30 cellular contexts compared by ENCODE assay signal in the genomic region with DNA sequence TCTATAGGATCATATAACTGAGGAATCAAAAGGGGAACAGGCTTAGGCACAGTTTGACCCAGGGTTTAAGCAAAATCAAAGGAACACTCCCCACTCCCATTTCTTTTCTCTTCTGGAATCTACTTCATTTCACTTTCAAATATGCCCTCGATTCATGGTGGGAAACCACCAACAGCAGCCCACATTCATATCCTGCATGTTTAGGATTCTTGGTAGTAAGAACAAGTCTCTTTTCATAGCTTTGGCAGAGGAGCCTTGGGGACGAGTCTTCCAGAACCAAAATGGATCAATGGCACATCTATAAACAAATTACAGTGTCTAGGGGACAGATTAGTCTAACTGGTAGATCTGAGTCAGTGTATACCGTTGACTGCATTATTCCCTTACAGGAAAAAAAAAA.
"Had no signal": no experiment of that assay in that cellular context is flagged by ENCODE, and none has a peak within 500 bp of the region (broad histone marks: within the 10 kb centered on the region; RNA-seq: fewer than 3 reads in every experiment).

No MANE protein-coding gene starts in this region.

- H3K36me3 ChIP-seq: brain microvascular endothelial cell, esophagus squamous epithelium, gastroesophageal sphincter, ovary, tibial artery had no signal

- H3K9me3 Mint-ChIP-seq: stimulated activated naive CD8-positive, alpha-beta T cell treated with anti-CD3 and anti-CD28 coated beads, Interleukin-15, amount 100 ng/mL, for 72 hours; T-helper 1 cell treated with Interleukin-12 subunit alpha and Interleukin-12 subunit beta and Interleukin-4 antibody, amounts not matched to agents 30 μg/mL and 1 μg/mL, for 36 hours had no signal

- H3K27me3 Mint-ChIP-seq: activated naive CD8-positive, alpha-beta T cell treated with anti-CD3 and anti-CD28 coated beads for 36 hours; activated T-cell treated with anti-CD3 and anti-CD28 coated beads, Interleukin-2, amount 50 U/mL, for 24 hours; stimulated activated naive CD8-positive, alpha-beta T cell treated with anti-CD3 and anti-CD28 coated beads, Interleukin-15, amount 100 ng/mL, for 72 hours had no signal

- H3K9me3 ChIP-seq: ovary, tibial artery had no signal

- H3K4me3 ChIP-seq: esophagus squamous epithelium, gastroesophageal sphincter, ovary, psoas muscle, skin epidermis, tibial artery had no signal

- H3K4me3 Mint-ChIP-seq: activated naive CD8-positive, alpha-beta T cell treated with anti-CD3 and anti-CD28 coated beads for 36 hours; activated T-cell treated with anti-CD3 and anti-CD28 coated beads, Interleukin-2, amount 50 U/mL, for 24 hours; nephron progenitor cell; stimulated activated effector memory CD8-positive, alpha-beta T cell treated with anti-CD3 and anti-CD28 coated beads, Interleukin-12 subunit alpha, Interleukin-12 subunit beta, amount 100 ng/mL, for 72 hours; stimulated activated naive CD8-positive, alpha-beta T cell treated with anti-CD3 and anti-CD28 coated beads, Interleukin-15, amount 100 ng/mL, for 72 hours; T-helper 1 cell treated with Interleukin-12 subunit alpha and Interleukin-12 subunit beta and Interleukin-4 antibody, amounts not matched to agents 30 μg/mL and 1 μg/mL, for 36 hours; WTC11 had no signal

- H3K36me3 Mint-ChIP-seq: activated naive CD8-positive, alpha-beta T cell treated with anti-CD3 and anti-CD28 coated beads for 36 hours; stimulated activated effector memory CD8-positive, alpha-beta T cell treated with anti-CD3 and anti-CD28 coated beads, Interleukin-12 subunit alpha, Interleukin-12 subunit beta, amount 100 ng/mL, for 72 hours had no signal

- H3K27ac ChIP-seq: brain microvascular endothelial cell, esophagus squamous epithelium, gastroesophageal sphincter, ovary, psoas muscle, skin epidermis, tibial artery had no signal

- H3K4me1 Mint-ChIP-seq: activated naive CD8-positive, alpha-beta T cell treated with anti-CD3 and anti-CD28 coated beads for 36 hours; nephron progenitor cell; stimulated activated effector memory CD8-positive, alpha-beta T cell treated with anti-CD3 and anti-CD28 coated beads, Interleukin-12 subunit alpha, Interleukin-12 subunit beta, amount 100 ng/mL, for 72 hours; stimulated activated naive CD8-positive, alpha-beta T cell treated with anti-CD3 and anti-CD28 coated beads, Interleukin-15, amount 100 ng/mL, for 72 hours had no signal

- H3K4me1 ChIP-seq: esophagus squamous epithelium, gastroesophageal sphincter, psoas muscle, tibial artery had no signal

- H3K27ac Mint-ChIP-seq: activated naive CD8-positive, alpha-beta T cell treated with anti-CD3 and anti-CD28 coated beads for 36 hours; activated T-cell treated with anti-CD3 and anti-CD28 coated beads, Interleukin-2, amount 50 U/mL, for 24 hours; activated T-helper 2 cell treated with anti-CD3 and anti-CD28 coated beads, Interferon-gamma antibody, Interleukin-2, Interleukin-4, amounts not matched to agents 10 μg/mL and 5 μg/mL and 100 μg/mL, durations not matched to agents 14 hours and 24 hours and 36 hours; stimulated activated effector memory CD8-positive, alpha-beta T cell treated with anti-CD3 and anti-CD28 coated beads, Interleukin-12 subunit alpha, Interleukin-12 subunit beta, amount 100 ng/mL, for 72 hours; stimulated activated naive CD8-positive, alpha-beta T cell treated with anti-CD3 and anti-CD28 coated beads, Interleukin-15, amount 100 ng/mL, for 72 hours; T-helper 1 cell treated with Interleukin-12 subunit alpha and Interleukin-12 subunit beta and Interleukin-4 antibody, amounts not matched to agents 30 μg/mL and 1 μg/mL, for 36 hours; WTC11 had no signal

- H3K27me3 ChIP-seq: brain microvascular endothelial cell, esophagus squamous epithelium, gastroesophageal sphincter, ovary, tibial artery had no signal

- DNase-seq: activated CD4-positive, alpha-beta T cell treated with anti-CD3 and anti-CD28 coated beads, Interleukin-2, amount 50 U/mL, for 4 hours; activated CD8-positive, alpha-beta memory T cell treated with anti-CD3 and anti-CD28 coated beads for 24 hours; activated CD8-positive, alpha-beta memory T cell treated with anti-CD3 and anti-CD28 coated beads, Interleukin-2, amount 50 U/mL, for 4 hours; activated naive CD4-positive, alpha-beta T cell; activated naive CD8-positive, alpha-beta T cell treated with anti-CD3 and anti-CD28 coated beads for 36 hours; activated T-cell treated with anti-CD3 and anti-CD28 coated beads, Interleukin-2, amount 50 U/mL, for 24 hours; amniotic stem cell; brain microvascular endothelial cell; central memory CD4-positive, alpha-beta T cell; effector memory CD4-positive, alpha-beta T cell; esophagus squamous epithelium; head of caudate nucleus; hypothalamus; left ventricle myocardium superior; mammary epithelial cell; midbrain; nephron progenitor cell; ovary; psoas muscle; right cardiac atrium; stimulated activated CD4-positive, alpha-beta T cell treated with anti-CD3 and anti-CD28 coated beads, Interleukin-2, amount 100 ng/mL, for 24 hours; stimulated activated naive CD8-positive, alpha-beta T cell treated with anti-CD3 and anti-CD28 coated beads, Interleukin-15, amount 100 ng/mL, for 72 hours; T1000; tibial artery had no signal
